10 cellular contexts compared by ENCODE assay signal in the genomic region with DNA sequence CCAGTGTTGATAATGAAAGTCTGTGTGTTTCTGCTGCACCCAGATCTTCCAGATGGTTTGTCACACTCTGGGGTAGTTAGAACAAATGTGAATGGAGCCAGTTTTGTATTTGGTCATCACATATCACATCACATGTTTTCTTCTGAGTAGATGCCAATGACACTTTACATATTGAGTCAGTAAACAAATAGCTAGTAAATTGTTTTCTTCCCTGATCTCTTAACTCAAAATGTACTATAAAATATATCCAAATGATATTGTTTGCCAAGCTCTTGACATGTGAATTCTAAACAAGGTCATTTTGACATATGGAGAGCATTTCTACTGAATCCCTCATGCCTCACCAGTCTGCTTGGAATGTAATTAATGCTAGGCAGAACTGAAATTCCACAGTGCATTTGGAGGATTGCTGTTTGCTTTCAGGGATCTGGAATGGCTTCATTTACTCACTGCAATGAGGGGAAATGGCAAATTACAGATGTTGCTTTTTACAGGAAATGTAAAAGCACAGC. TPM values are rescaled to one million over a fixed set of nuclear protein-coding genes. Genes with fewer than 3 reads are reported as not detected.
A peak's percentile ranks its signal among the peaks of the same experiment; 100 is the strongest.
DNase-seq lines count a peak whose midpoint lies in the region; ATAC-seq and TF ChIP-seq lines count a peak whose summit lies in the region.
"Had no signal": no experiment of that assay in that cellular context is flagged by ENCODE, and none has a peak within 500 bp of the region (broad histone marks: within the 10 kb centered on the region; RNA-seq: fewer than 3 reads in every experiment).

No MANE protein-coding gene starts in this region.

- TF ChIP-seq EP300 in gastroesophageal sphincter (IDR thresholded peaks at IDR 0.05): no peak

- no peaks in the 10 kb centered on the region for H3K27me3 Mint-ChIP-seq in T-helper 1 cell treated with Interleukin-12 subunit alpha and Interleukin-12 subunit beta and Interleukin-4 antibody, amounts not matched to agents 30 μg/mL and 1 μg/mL, for 36 hours (ENCODE audit: low read depth)
- H3K27me3 Mint-ChIP-seq in naive thymus-derived CD4-positive, alpha-beta T cell: no peaks in the 10 kb centered on the region

- CTCF ChIA-PET in naive thymus-derived CD4-positive, alpha-beta T cell (lab: Charles Lee): no interaction called here

- POLR2A ChIA-PET in naive thymus-derived CD4-positive, alpha-beta T cell (lab: Charles Lee): no interaction called here

- H3K4me1 ChIP-seq in gastroesophageal sphincter (peaks cover 11 to 77% (median 22%) of the 10 kb centered on the region in 3 donors), psoas muscle (peaks cover 7% of the 10 kb centered on the region), prostate gland (replicated peaks) (peaks cover 5% of the 10 kb centered on the region)
- H3K4me1 ChIP-seq in naive thymus-derived CD4-positive, alpha-beta T cell (ENCODE audit: control insufficient read depth in 2 of 2, insufficient read depth in 2 of 2, low read length in 2 of 2): no peaks in the 10 kb centered on the region

- H3K36me3 Mint-ChIP-seq in T-helper 1 cell treated with Interleukin-12 subunit alpha and Interleukin-12 subunit beta and Interleukin-4 antibody, amounts not matched to agents 30 μg/mL and 1 μg/mL, for 36 hours (ENCODE audit: low read depth): peaks cover 30% of the 10 kb centered on the region
- H3K36me3 Mint-ChIP-seq in naive thymus-derived CD4-positive, alpha-beta T cell: peaks cover 0 to 30% (median 11%) of the 10 kb centered on the region in 5 donors

- H3K27me3 ChIP-seq in gastroesophageal sphincter: no peaks in the 10 kb centered on the region
- no peaks in the 10 kb centered on the region for H3K27me3 ChIP-seq in psoas muscle (ENCODE audit: insufficient read depth in 3 of 3, low read length in 2 of 3)
- H3K27me3 ChIP-seq in prostate gland (replicated peaks; ENCODE audit: insufficient read depth): no peaks in the 10 kb centered on the region
- no peaks in the 10 kb centered on the region for H3K27me3 ChIP-seq in naive thymus-derived CD4-positive, alpha-beta T cell (ENCODE audit: control insufficient read depth in 2 of 2, insufficient read depth in 2 of 2, low read length in 2 of 2)

- intact Hi-C loops in psoas muscle (cut with DNase I): loop anchor here in 1 of 2 donors (5.0 kb wide), 1 partner anchor 51 kb away; no protein-coding TSS in a partner anchor
- intact Hi-C loops in prostate gland (cut with DNase I): no loop called here
- intact Hi-C loops in naive thymus-derived CD4-positive, alpha-beta T cell (cut with micrococcal nuclease): no loop called here

- TF ChIP-seq CTCF in gastroesophageal sphincter (IDR thresholded peaks at IDR 0.05) (no peak), psoas muscle (IDR thresholded peaks at IDR 0.05) (no peak), prostate gland (IDR thresholded peaks at IDR 0.05) (no peak)

- no peaks in the 10 kb centered on the region for H3K9me3 Mint-ChIP-seq in T-helper 1 cell treated with Interleukin-12 subunit alpha and Interleukin-12 subunit beta and Interleukin-4 antibody, amounts not matched to agents 30 μg/mL and 1 μg/mL, for 36 hours
- H3K9me3 Mint-ChIP-seq in naive thymus-derived CD4-positive, alpha-beta T cell: no peaks in the 10 kb centered on the region

- no peak overlapping the region for H3K4me3 Mint-ChIP-seq in T-helper 1 cell treated with Interleukin-12 subunit alpha and Interleukin-12 subunit beta and Interleukin-4 antibody, amounts not matched to agents 30 μg/mL and 1 μg/mL, for 36 hours
- H3K4me3 Mint-ChIP-seq in naive thymus-derived CD4-positive, alpha-beta T cell: no peak overlapping the region

- H3K27ac ChIP-seq in gastroesophageal sphincter: peak overlapping the region in 3 of 4 donors; percentile 70 to 76 (median 72)
- H3K27ac ChIP-seq in psoas muscle: peak overlapping the region; percentile 42
- H3K27ac ChIP-seq in prostate gland: no peak overlapping the region
- H3K27ac ChIP-seq in naive thymus-derived CD4-positive, alpha-beta T cell (ENCODE audit: low read depth, low read length): no peak overlapping the region

- peaks cover 29% of the 10 kb centered on the region for H3K4me1 Mint-ChIP-seq in T-helper 1 cell treated with Interleukin-12 subunit alpha and Interleukin-12 subunit beta and Interleukin-4 antibody, amounts not matched to agents 30 μg/mL and 1 μg/mL, for 36 hours (ENCODE audit: low read depth)
- H3K4me1 Mint-ChIP-seq in naive thymus-derived CD4-positive, alpha-beta T cell: peaks cover 0 to 30% (median 6%) of the 10 kb centered on the region in 7 donors

- H3K4me3 ChIP-seq in gastroesophageal sphincter: no peak overlapping the region
- H3K4me3 ChIP-seq in psoas muscle: no peak overlapping the region
- no peak overlapping the region for H3K4me3 ChIP-seq in prostate gland
- no peak overlapping the region for H3K4me3 ChIP-seq in naive thymus-derived CD4-positive, alpha-beta T cell (ENCODE audit: low read length)
- H3K4me3 ChIP-seq: GM12878 had no signal

- peak; percentile 36 for DNase-seq in ELR (ENCODE audit: low read depth)
- no peak for DNase-seq in psoas muscle
- no peak for DNase-seq in mucosa of gallbladder (ENCODE audit: low spot score)
- DNase-seq in prostate gland (ENCODE audit: low spot score): no peak
- no peak for DNase-seq in naive thymus-derived CD4-positive, alpha-beta T cell
- DNase-seq: NCI-H510A had no signal

- TF ChIP-seq POLR2A in gastroesophageal sphincter (IDR thresholded peaks at IDR 0.05) (no peak), prostate gland (IDR thresholded peaks at IDR 0.05) (no peak)

- peak overlapping the region; percentile 4 for H3K27ac Mint-ChIP-seq in T-helper 1 cell treated with Interleukin-12 subunit alpha and Interleukin-12 subunit beta and Interleukin-4 antibody, amounts not matched to agents 30 μg/mL and 1 μg/mL, for 36 hours
- H3K27ac Mint-ChIP-seq in naive thymus-derived CD4-positive, alpha-beta T cell: peak overlapping the region in 1 of 9 donors; percentile 30

- H3K36me3 ChIP-seq in gastroesophageal sphincter (peaks cover 0 to 8% of the 10 kb centered on the region in 2 donors), psoas muscle (ENCODE audit: insufficient read depth in 1 of 2, low read depth in 1 of 2) (peaks cover 3 to 25% of the 10 kb centered on the region in 2 donors), prostate gland (no peaks in the 10 kb centered on the region)
- H3K36me3 ChIP-seq in naive thymus-derived CD4-positive, alpha-beta T cell (ENCODE audit: control insufficient read depth in 2 of 3, insufficient read depth in 3 of 3, low read length in 3 of 3): peaks cover 0 to 22% (median 0%) of the 10 kb centered on the region in 3 experiments

- ATAC-seq in gastroesophageal sphincter (peak; percentile 55), psoas muscle (peak in 1 of 4 donors; percentile 46), GM19455 (IDR thresholded peaks at IDR 0.05; ENCODE audit: unreplicated experiment) (no peak)
- no peak for ATAC-seq in naive thymus-derived CD4-positive, alpha-beta T cell
- ATAC-seq: GM12878 had no signal

- H3K9me3 ChIP-seq in gastroesophageal sphincter (no peaks in the 10 kb centered on the region), psoas muscle (no peaks in the 10 kb centered on the region), prostate gland (no peaks in the 10 kb centered on the region)
- no peaks in the 10 kb centered on the region for H3K9me3 ChIP-seq in naive thymus-derived CD4-positive, alpha-beta T cell (ENCODE audit: control insufficient read depth in 2 of 3, low read length in 3 of 3)

RNA-seq across cellular contexts. Expression of a gene that starts 45.0 kb away (rescaled TPM):
- total RNA-seq in gastroesophageal sphincter (100 to 1,000 TPM in 3 of 4 donors, 10 to 100 TPM in 1; 90.1 to 213 (median 146) TPM), psoas muscle (100 to 1,000 TPM; 105 to 158 (median 128) TPM), mucosa of gallbladder (57.2 TPM), prostate gland (100 to 1,000 TPM in 1 of 2 donors, 10 to 100 TPM in 1; 69.6 to 129 TPM)
- polyA plus RNA-seq in psoas muscle: 100 to 1,000 TPM; 116 to 137 (median 131) TPM
- 10 to 100 TPM; 30.1 to 58.1 (median 54.0) TPM for total RNA-seq in naive thymus-derived CD4-positive, alpha-beta T cell
- polyA plus RNA-seq in naive thymus-derived CD4-positive, alpha-beta T cell: 100 to 1,000 TPM; 106 to 128 TPM

RNA-seq across cellular contexts. Expression of a gene that starts 55.9 kb away (rescaled TPM):
- total RNA-seq in gastroesophageal sphincter (10 to 100 TPM; 29.3 to 41.0 (median 34.4) TPM), psoas muscle (10 to 100 TPM; 15.5 to 17.5 (median 16.5) TPM), mucosa of gallbladder (23.2 TPM), prostate gland (10 to 100 TPM; 19.6 to 21.8 TPM)
- polyA plus RNA-seq in psoas muscle: 10 to 100 TPM in 1 of 3 donors, 1 to 10 TPM in 2; 3.4 to 14.7 (median 8.6) TPM
- total RNA-seq in naive thymus-derived CD4-positive, alpha-beta T cell: 10 to 100 TPM; 17.3 to 38.9 (median 22.3) TPM
- 10 to 100 TPM; 23.1 to 26.3 TPM for polyA plus RNA-seq in naive thymus-derived CD4-positive, alpha-beta T cell

Comparison
In these comparisons a context has a peak if more than half of its experiments do, and no peak if none do; other contexts are left out.
1. H3K27ac ChIP-seq: peak in gastroesophageal sphincter (3 of 4) and psoas muscle (single experiment); none in prostate gland (0 of 2) and naive thymus-derived CD4-positive, alpha-beta T cell (single experiment).